24 cellular contexts compared by ENCODE assay signal in the genomic region with DNA sequence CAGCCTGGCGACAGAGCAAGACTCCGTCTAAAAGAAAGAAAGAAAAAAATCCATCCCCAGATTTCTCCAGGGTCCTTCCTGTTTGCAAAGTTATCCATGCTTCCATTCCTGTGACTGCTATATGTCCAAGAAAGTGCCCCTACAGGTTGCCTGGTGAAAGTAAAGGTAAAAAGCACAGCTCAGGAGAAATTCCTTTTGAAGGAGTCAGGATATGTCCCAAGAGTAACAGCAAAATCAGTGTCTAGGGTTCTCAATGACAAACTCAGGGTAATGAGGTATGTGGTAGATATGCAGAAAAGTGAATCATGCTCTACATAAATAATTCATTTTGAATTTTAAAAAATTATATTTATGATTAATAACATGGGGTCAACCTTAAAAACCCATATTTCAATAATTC.
DNase-seq lines count a peak whose midpoint lies in the region; ATAC-seq and TF ChIP-seq lines count a peak whose summit lies in the region.
"Had no signal": no experiment of that assay in that cellular context is flagged by ENCODE, and none has a peak within 500 bp of the region (broad histone marks: within the 10 kb centered on the region; RNA-seq: fewer than 3 reads in every experiment).

No MANE protein-coding gene starts in this region.

- no peaks in the 10 kb centered on the region for H3F3A ChIP-seq in GM23338 (replicated peaks; ENCODE audit: low read depth)

- no peak overlapping the region for H2BK120ac ChIP-seq in mesendoderm (ENCODE audit: low read depth, low read length)

- H4K20me1 ChIP-seq in GM23338 (replicated peaks; ENCODE audit: insufficient read depth) (no peaks in the 10 kb centered on the region), OCI-LY3 (ENCODE audit: insufficient read depth, low read length) (no peaks in the 10 kb centered on the region)

- H3K79me1 ChIP-seq in mesendoderm (ENCODE audit: low read length): no peaks in the 10 kb centered on the region

- DNase-seq in GM23338 (ENCODE audit: low spot score): peak; percentile 46
- DNase-seq in endodermal cell: no peak
- DNase-seq in mesendoderm: peak; percentile 75
- DNase-seq in COLO829 (ENCODE audit: low spot score): no peak
- no peak for DNase-seq in left lobe of liver (ENCODE audit: low spot score)
- no peak for DNase-seq in esophagus squamous epithelium (lab: John Stamatoyannopoulos, UW)
- no peak for DNase-seq in occipital lobe (lab: John Stamatoyannopoulos, UW)
- DNase-seq: activated CD4-positive, alpha-beta T cell treated with anti-CD3 and anti-CD28 coated beads for 36 hours; activated CD8-positive, alpha-beta memory T cell treated with anti-CD3 and anti-CD28 coated beads, Interleukin-2, amount 10 ng/mL, durations not matched to agents 7 days and 5 days; activated naive CD8-positive, alpha-beta T cell treated with anti-CD3 and anti-CD28 coated beads, Interleukin-2, amount 10 ng/mL, durations not matched to agents 7 days and 5 days; Kasumi-1; left cardiac atrium; natural killer cell; NCI-H1105 treated with DMSO at 0.1 percent for 48 hours; NCI-H526; sigmoid colon; SW 1271 had no signal

- H3K27me3 ChIP-seq in GM23338 (ENCODE audit: insufficient read depth) (no peaks in the 10 kb centered on the region), OCI-LY3 (ENCODE audit: low read depth, low read length) (no peaks in the 10 kb centered on the region), endodermal cell (ENCODE audit: control insufficient read depth, insufficient read depth, low read length, poor library complexity, severe bottlenecking) (no peaks in the 10 kb centered on the region), mesendoderm (ENCODE audit: insufficient read depth, low read length, poor library complexity) (no peaks in the 10 kb centered on the region), esophagus squamous epithelium (no peaks in the 10 kb centered on the region)
- H3K27me3 ChIP-seq: sigmoid colon, vagina had no signal

- peak in 1 of 2 experiments; percentile 28; a peak in 1 of 4 replicates for TF ChIP-seq CTCF in GM23338 (conservative IDR thresholded peaks at IDR 0.05; ENCODE audit: low read depth in 2 of 2)
- TF ChIP-seq CTCF in OCI-LY3 (IDR thresholded peaks at IDR 0.05; ENCODE audit: low read depth, low read length): no peak
- peak; percentile 45 for TF ChIP-seq CTCF in endodermal cell (conservative IDR thresholded peaks at IDR 0.05)
- TF ChIP-seq CTCF in esophagus squamous epithelium (IDR thresholded peaks at IDR 0.05): no peak

- peaks cover 4% of the 10 kb centered on the region; the same call in 2 of the 3 replicates for H3K4me1 Mint-ChIP-seq in GM23338
- no peaks in the 10 kb centered on the region for H3K4me1 Mint-ChIP-seq in endodermal cell
- H3K4me1 Mint-ChIP-seq: activated CD4-positive, alpha-beta T cell treated with anti-CD3 and anti-CD28 coated beads for 36 hours; activated CD8-positive, alpha-beta memory T cell treated with anti-CD3 and anti-CD28 coated beads, Interleukin-2, amount 10 ng/mL, durations not matched to agents 7 days and 5 days; activated naive CD8-positive, alpha-beta T cell treated with anti-CD3 and anti-CD28 coated beads, Interleukin-2, amount 10 ng/mL, durations not matched to agents 7 days and 5 days; natural killer cell had no signal

- H3K4me2 ChIP-seq in GM23338: no peak overlapping the region
- H3K4me2 ChIP-seq in OCI-LY3 (ENCODE audit: low read length): no peak overlapping the region
- no peak overlapping the region for H3K4me2 ChIP-seq in mesendoderm (ENCODE audit: low read length)

- intact Hi-C loops in esophagus squamous epithelium (cut with DNase I): no loop called here

- H3K9ac ChIP-seq in OCI-LY3 (ENCODE audit: low read length) (no peak overlapping the region), endodermal cell (ENCODE audit: extremely low read depth, low read length, poor library complexity, severe bottlenecking) (no peak overlapping the region), mesendoderm (ENCODE audit: low read length) (no peak overlapping the region)

- H3K27ac ChIP-seq in GM23338 (ENCODE audit: low read depth) (no peak overlapping the region), OCI-LY3 (ENCODE audit: low read length) (peak overlapping the region; percentile 87; the same call in 1 of the 2 replicates), endodermal cell (ENCODE audit: low read depth, low read length) (no peak overlapping the region), mesendoderm (ENCODE audit: low read depth, low read length) (no peak overlapping the region), esophagus squamous epithelium (no peak overlapping the region)
- H3K27ac ChIP-seq: C4-2B, vagina had no signal

- WGBS in endodermal cell (ENCODE audit: insufficient coverage in 1 of 2, insufficient read length in 1 of 2), 2 experiments: 87 to 93% methylated on average over 2 of the region's 2 CpGs
- no CpG with 5 or more reads among the region's 2 CpGs for WGBS in mesendoderm (ENCODE audit: extremely low coverage, insufficient coverage, low lambda C conversion rate)
- 92 to 100% methylated on average over 2 of the region's 2 CpGs for WGBS in esophagus squamous epithelium, 2 donors

- H4K8ac ChIP-seq in mesendoderm (ENCODE audit: low read depth, low read length): no peak overlapping the region

- H3K23ac ChIP-seq in mesendoderm (ENCODE audit: low read length): no peak overlapping the region

- no peak overlapping the region for H3K4me3 ChIP-seq in GM23338
- no peak overlapping the region for H3K4me3 ChIP-seq in OCI-LY3 (ENCODE audit: low read length)
- H3K4me3 ChIP-seq in endodermal cell (ENCODE audit: low read length): no peak overlapping the region
- no peak overlapping the region for H3K4me3 ChIP-seq in mesendoderm (ENCODE audit: low read length)
- H3K4me3 ChIP-seq in esophagus squamous epithelium: no peak overlapping the region
- H3K4me3 ChIP-seq: sigmoid colon, vagina had no signal

- 0 out of 2 replicates have a peak overlapping the region, but pooled peaks have one; percentile 46 for H3K27ac Mint-ChIP-seq in GM23338
- H3K27ac Mint-ChIP-seq in endodermal cell: no peak overlapping the region
- H3K27ac Mint-ChIP-seq: activated CD4-positive, alpha-beta T cell treated with anti-CD3 and anti-CD28 coated beads for 36 hours; activated CD8-positive, alpha-beta memory T cell treated with anti-CD3 and anti-CD28 coated beads, Interleukin-2, amount 10 ng/mL, durations not matched to agents 7 days and 5 days; activated naive CD8-positive, alpha-beta T cell treated with anti-CD3 and anti-CD28 coated beads, Interleukin-2, amount 10 ng/mL, durations not matched to agents 7 days and 5 days; activated T-helper 1 cell treated with anti-CD3 and anti-CD28 coated beads, Interleukin-12 subunit alpha, Interleukin-12 subunit beta, Interleukin-2, Interleukin-4 antibody, amounts not matched to agents 30 ng/mL and 10 ng/mL and 1 ng/mL, durations not matched to agents 14 hours and 24 hours and 36 hours; natural killer cell had no signal

- H2AK5ac ChIP-seq in mesendoderm (ENCODE audit: low read length): no peak overlapping the region

- no peaks in the 10 kb centered on the region for H3K9me3 Mint-ChIP-seq in GM23338
- H3K9me3 Mint-ChIP-seq in endodermal cell: no peaks in the 10 kb centered on the region
- H3K9me3 Mint-ChIP-seq: activated naive CD8-positive, alpha-beta T cell treated with anti-CD3 and anti-CD28 coated beads, Interleukin-2, amount 10 ng/mL, durations not matched to agents 7 days and 5 days; activated T-helper 1 cell treated with anti-CD3 and anti-CD28 coated beads, Interleukin-12 subunit alpha, Interleukin-12 subunit beta, Interleukin-2, Interleukin-4 antibody, amounts not matched to agents 30 ng/mL and 10 ng/mL and 1 ng/mL, durations not matched to agents 14 hours and 24 hours and 36 hours; brain; mesothelial cell of epicardium had no signal

- no peak overlapping the region for H3K18ac ChIP-seq in mesendoderm (ENCODE audit: low read length)

- no peak overlapping the region for H3K4ac ChIP-seq in mesendoderm (ENCODE audit: low read depth, low read length)

- H2BK5ac ChIP-seq in mesendoderm (ENCODE audit: low read length): no peak overlapping the region

- peaks cover 3% of the 10 kb centered on the region; the same call in 1 of the 2 replicates for H3K36me3 ChIP-seq in GM23338 (ENCODE audit: insufficient read depth)
- no peaks in the 10 kb centered on the region for H3K36me3 ChIP-seq in OCI-LY3 (replicated peaks; ENCODE audit: low read depth, low read length)
- H3K36me3 ChIP-seq in endodermal cell (ENCODE audit: control insufficient read depth, insufficient read depth, low read length): no peaks in the 10 kb centered on the region
- no peaks in the 10 kb centered on the region for H3K36me3 ChIP-seq in mesendoderm (ENCODE audit: control insufficient read depth, insufficient read depth, low read length)
- H3K36me3 ChIP-seq in esophagus squamous epithelium: peaks cover 0 to 38% (median 0%) of the 10 kb centered on the region in 3 donors
- H3K36me3 ChIP-seq: sigmoid colon, vagina had no signal

- no peak overlapping the region for H2BK15ac ChIP-seq in mesendoderm (replicated peaks; ENCODE audit: low read depth)

- H4K5ac ChIP-seq in mesendoderm (ENCODE audit: low read length): no peak overlapping the region

- no peak overlapping the region for H3K56ac ChIP-seq in mesendoderm (ENCODE audit: low read length)

- H3K79me2 ChIP-seq in GM23338 (replicated peaks; ENCODE audit: insufficient read depth): no peaks in the 10 kb centered on the region
- no peaks in the 10 kb centered on the region for H3K79me2 ChIP-seq in OCI-LY3 (ENCODE audit: low read length)
- no peaks in the 10 kb centered on the region for H3K79me2 ChIP-seq in mesendoderm (ENCODE audit: control insufficient read depth, insufficient read depth, low read length)

- H3K9me2 ChIP-seq in GM23338 (ENCODE audit: insufficient read depth): no peaks in the 10 kb centered on the region

- no peak overlapping the region for H3K4me3 Mint-ChIP-seq in GM23338
- no peak overlapping the region for H3K4me3 Mint-ChIP-seq in endodermal cell
- H3K4me3 Mint-ChIP-seq: activated CD4-positive, alpha-beta T cell treated with anti-CD3 and anti-CD28 coated beads for 36 hours; activated CD8-positive, alpha-beta memory T cell treated with anti-CD3 and anti-CD28 coated beads, Interleukin-2, amount 10 ng/mL, durations not matched to agents 7 days and 5 days; activated naive CD8-positive, alpha-beta T cell treated with anti-CD3 and anti-CD28 coated beads, Interleukin-2, amount 10 ng/mL, durations not matched to agents 7 days and 5 days; activated T-helper 1 cell treated with anti-CD3 and anti-CD28 coated beads, Interleukin-12 subunit alpha, Interleukin-12 subunit beta, Interleukin-2, Interleukin-4 antibody, amounts not matched to agents 30 ng/mL and 10 ng/mL and 1 ng/mL, durations not matched to agents 14 hours and 24 hours and 36 hours; mesothelial cell of epicardium; natural killer cell had no signal

- H2AFZ ChIP-seq in GM23338 (no peak overlapping the region), OCI-LY3 (ENCODE audit: low read depth, low read length) (no peak overlapping the region)

- ATAC-seq in GM23338 (peak; percentile 53; the same call in 2 of the 3 replicates), left lobe of liver (no peak)
- ATAC-seq: activated CD4-positive, alpha-beta T cell treated with anti-CD3 and anti-CD28 coated beads for 36 hours; activated CD8-positive, alpha-beta memory T cell treated with anti-CD3 and anti-CD28 coated beads, Interleukin-2, amount 10 ng/mL, durations not matched to agents 7 days and 5 days; left cardiac atrium; natural killer cell; Right ventricle myocardium inferior had no signal

- H3K27me3 Mint-ChIP-seq in GM23338 (ENCODE audit: insufficient read depth, low read depth, poor library complexity): no peaks in the 10 kb centered on the region
- H3K27me3 Mint-ChIP-seq in endodermal cell (ENCODE audit: insufficient read depth): no peaks in the 10 kb centered on the region
- H3K27me3 Mint-ChIP-seq: activated CD4-positive, alpha-beta T cell treated with anti-CD3 and anti-CD28 coated beads for 36 hours; activated CD8-positive, alpha-beta memory T cell treated with anti-CD3 and anti-CD28 coated beads, Interleukin-2, amount 10 ng/mL, durations not matched to agents 7 days and 5 days; brain had no signal

- H3K9me3 ChIP-seq in OCI-LY3 (ENCODE audit: insufficient read depth, low read length) (no peaks in the 10 kb centered on the region), endodermal cell (ENCODE audit: control insufficient read depth, low read length) (no peaks in the 10 kb centered on the region), esophagus squamous epithelium (no peaks in the 10 kb centered on the region)
- H3K9me3 ChIP-seq: sigmoid colon, vagina had no signal

- TF ChIP-seq POLR2A in esophagus squamous epithelium (IDR thresholded peaks at IDR 0.05): no peak

- H3K36me3 Mint-ChIP-seq in GM23338 (ENCODE audit: low read depth) (peaks cover 22% of the 10 kb centered on the region), endodermal cell (ENCODE audit: low read depth) (no peaks in the 10 kb centered on the region)
- H3K36me3 Mint-ChIP-seq: activated CD8-positive, alpha-beta memory T cell treated with anti-CD3 and anti-CD28 coated beads, Interleukin-2, amount 10 ng/mL, durations not matched to agents 7 days and 5 days; activated naive CD8-positive, alpha-beta T cell treated with anti-CD3 and anti-CD28 coated beads, Interleukin-2, amount 10 ng/mL, durations not matched to agents 7 days and 5 days; mesothelial cell of epicardium; natural killer cell had no signal

- H3K4me1 ChIP-seq in GM23338 (ENCODE audit: insufficient read depth) (no peaks in the 10 kb centered on the region), OCI-LY3 (ENCODE audit: low read length) (peaks cover 57% of the 10 kb centered on the region), endodermal cell (ENCODE audit: control insufficient read depth, insufficient read depth, low read length) (no peaks in the 10 kb centered on the region), mesendoderm (ENCODE audit: control insufficient read depth, low read depth, low read length) (no peaks in the 10 kb centered on the region), esophagus squamous epithelium (peaks cover 0 to 5% (median 0%) of the 10 kb centered on the region in 3 donors)
- H3K4me1 ChIP-seq: vagina had no signal

Comparison
In these comparisons a context has a peak if more than half of its experiments do, and no peak if none do; other contexts are left out.
1. DNase-seq: peak in GM23338 (single experiment) and mesendoderm (single experiment); none in endodermal cell (single experiment), COLO829 (single experiment), left lobe of liver (single experiment), esophagus squamous epithelium (single experiment) and occipital lobe (single experiment).